27 cellular contexts compared by ENCODE assay signal in the genomic region with DNA sequence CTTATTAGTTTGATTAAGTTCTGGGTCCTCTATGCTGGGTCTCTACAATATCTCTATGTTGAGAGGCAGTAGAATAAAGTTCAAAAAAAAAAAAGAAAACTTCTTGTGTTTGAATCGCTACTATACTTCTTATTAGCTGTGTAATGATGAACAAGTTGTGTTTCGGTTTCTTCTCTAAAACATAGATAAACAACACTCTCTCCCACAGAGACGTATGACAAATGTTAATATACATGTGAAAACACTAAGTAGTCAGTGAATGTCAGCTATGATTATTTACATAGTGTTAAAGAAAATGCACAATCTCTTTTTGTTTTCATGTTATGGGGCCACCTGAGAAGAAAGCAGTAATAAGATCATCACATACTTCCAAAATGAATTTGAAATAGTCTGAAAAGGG. TPM values are rescaled to one million over a fixed set of nuclear protein-coding genes. Genes with fewer than 3 reads are reported as not detected.
DNase-seq lines count a peak whose midpoint lies in the region; ATAC-seq, FAIRE-seq and TF ChIP-seq lines count a peak whose summit lies in the region.
"Had no signal": no experiment of that assay in that cellular context is flagged by ENCODE, and none has a peak within 500 bp of the region (broad histone marks: within the 10 kb centered on the region; RNA-seq: fewer than 3 reads in every experiment).

No MANE protein-coding gene starts in this region.

- H3K4me3 Mint-ChIP-seq in IgD-negative memory B cell: peak overlapping the region in 2 of 4 donors; percentile 33 to 85
- no peak overlapping the region for H3K4me3 Mint-ChIP-seq in endodermal cell
- H3K4me3 Mint-ChIP-seq: activated naive CD8-positive, alpha-beta T cell treated with anti-CD3 and anti-CD28 coated beads, Interleukin-2, amount 10 ng/mL, durations not matched to agents 7 days and 5 days; T-helper 2 cell treated with Interferon-gamma antibody and Interleukin-4, amounts not matched to agents 5 μg/mL and 100 μg/mL, for 36 hours had no signal

- intact Hi-C loops in A673 (cut with micrococcal nuclease; ENCODE audit: unreplicated experiment): no loop called here
- intact Hi-C loops in left lung (cut with DNase I): no loop called here

- no peak for TF ChIP-seq EP300 in upper lobe of left lung (IDR thresholded peaks at IDR 0.05)

- no CpG with 5 or more reads among the region's 3 CpGs for WGBS in endodermal cell (ENCODE audit: insufficient coverage in 1 of 2, insufficient read length in 1 of 2), 2 experiments
- 81% methylated on average over 3 of the region's 3 CpGs for WGBS in upper lobe of left lung, 2 donors

- CTCF ChIA-PET in A673 (lab: Charles Lee): no interaction called here

- H3K9ac ChIP-seq in endodermal cell (ENCODE audit: extremely low read depth, low read length, poor library complexity, severe bottlenecking): no peak overlapping the region
- H3K9ac ChIP-seq: GM23248 had no signal

- H3K36me3 Mint-ChIP-seq in IgD-negative memory B cell (no peaks in the 10 kb centered on the region), endodermal cell (ENCODE audit: low read depth) (no peaks in the 10 kb centered on the region)

- POLR2A ChIA-PET in A673 (lab: Charles Lee; ENCODE audit: low non-redundant PET): interaction anchor here (0.6 to 0.7 kb wide), 2 partner anchors 43 to 79 kb away, joined by 3 to 8 read pairs; no protein-coding TSS in a partner anchor

- TF ChIP-seq POLR2A in GM12892 (IDR thresholded peaks at IDR 0.05; ENCODE audit: low read depth, low read length) (no peak), upper lobe of left lung (IDR thresholded peaks at IDR 0.05) (no peak)

- TF ChIP-seq CTCF in A673 (conservative IDR thresholded peaks at IDR 0.05; ENCODE audit: low read depth, low read length): no peak
- TF ChIP-seq CTCF in endodermal cell (conservative IDR thresholded peaks at IDR 0.05): no peak
- no peak for TF ChIP-seq CTCF in left lung (IDR thresholded peaks at IDR 0.05)
- no peak for TF ChIP-seq CTCF in upper lobe of left lung (IDR thresholded peaks at IDR 0.05)

- no peak for DNase-seq in A673 (ENCODE audit: low spot score)
- no peak for DNase-seq in GM12892 (ENCODE audit: insufficient read length)
- DNase-seq in endodermal cell: no peak
- no peak for DNase-seq in NCI-H1417 (lab: John Stamatoyannopoulos, UW)
- no peak for DNase-seq in DMS 273 (lab: John Stamatoyannopoulos, UW; ENCODE audit: unreplicated experiment)
- DNase-seq in left lung: no peak
- no peak for DNase-seq in upper lobe of left lung
- DNase-seq: activated CD4-positive, alpha-beta T cell treated with anti-CD3 and anti-CD28 coated beads, Interleukin-2, amount 50 U/mL, for 48 hours; activated CD8-positive, alpha-beta memory T cell treated with anti-CD3 and anti-CD28 coated beads, Interleukin-2, amount 50 U/mL, for 48 hours; activated naive CD8-positive, alpha-beta T cell treated with anti-CD3 and anti-CD28 coated beads, Interleukin-2, amount 10 ng/mL, durations not matched to agents 7 days and 5 days; Caco-2; central memory CD4-positive, alpha-beta T cell; GM23248; head of caudate nucleus; MV-4-11; NCI-H1694 treated with DMSO at 0.1 percent for 48 hours; NCI-H526 treated with DMSO at 0.1 percent for 48 hours; retina; RPMI8226; stimulated activated CD4-positive, alpha-beta T cell treated with anti-CD3 and anti-CD28 coated beads, Interleukin-2, amount 100 ng/mL, for 24 hours; WERI-Rb-1 had no signal

- no peak for ATAC-seq in left lung
- ATAC-seq in upper lobe of left lung (ENCODE audit: low FRiP score in 2 of 2): no peak
- ATAC-seq: A549 had no signal

- BruUV-seq in A673 (replicated peaks; lab: Mats Ljungman, UMichigan): no TSS peak

- H3K4me1 Mint-ChIP-seq in IgD-negative memory B cell (peaks cover 41 to 55% (median 51%) of the 10 kb centered on the region in 3 donors), endodermal cell (peaks cover 25% of the 10 kb centered on the region)

- H3K9me3 Mint-ChIP-seq in IgD-negative memory B cell (no peaks in the 10 kb centered on the region), endodermal cell (no peaks in the 10 kb centered on the region)
- H3K9me3 Mint-ChIP-seq: activated naive CD8-positive, alpha-beta T cell treated with anti-CD3 and anti-CD28 coated beads, Interleukin-2, amount 10 ng/mL, durations not matched to agents 7 days and 5 days; T-helper 2 cell treated with Interferon-gamma antibody and Interleukin-4, amounts not matched to agents 5 μg/mL and 100 μg/mL, for 36 hours had no signal

- H3K4me3 ChIP-seq in A673 (ENCODE audit: low read depth, low read length, poor library complexity, severe bottlenecking): no peak overlapping the region
- H3K4me3 ChIP-seq in endodermal cell (ENCODE audit: low read length): no peak overlapping the region
- no peak overlapping the region for H3K4me3 ChIP-seq in left lung
- H3K4me3 ChIP-seq in upper lobe of left lung: no peak overlapping the region
- H3K4me3 ChIP-seq: A549, GM23248, smooth muscle cell, suprapubic skin had no signal

- FAIRE-seq in GM12892 (lab: Jason Lieb, UNC): peak; percentile 33
- FAIRE-seq: A549, HTR-8/SVneo had no signal

- peak overlapping the region; percentile 19 for H3K27ac ChIP-seq in A673 (ENCODE audit: low read depth, low read length, poor library complexity, severe bottlenecking)
- H3K27ac ChIP-seq in endodermal cell (ENCODE audit: low read depth, low read length): no peak overlapping the region
- H3K27ac ChIP-seq in left lung: no peak overlapping the region
- H3K27ac ChIP-seq in upper lobe of left lung: peak overlapping the region in 1 of 4 donors; percentile 10
- H3K27ac ChIP-seq: A549, GM23248, suprapubic skin, WERI-Rb-1 had no signal

- H3K4me1 ChIP-seq in A673 (ENCODE audit: insufficient read depth, low read length, poor library complexity, severe bottlenecking) (peaks cover 20% of the 10 kb centered on the region), endodermal cell (ENCODE audit: control insufficient read depth, insufficient read depth, low read length) (no peaks in the 10 kb centered on the region), left lung (peaks cover 0 to 44% of the 10 kb centered on the region in 2 donors), upper lobe of left lung (peaks cover 0 to 26% (median 7%) of the 10 kb centered on the region in 4 donors)
- H3K4me1 ChIP-seq: A549, Caco-2 had no signal

- peak overlapping the region; percentile 3 to 28 (median 20) for H3K27ac Mint-ChIP-seq in IgD-negative memory B cell
- H3K27ac Mint-ChIP-seq in endodermal cell: peak overlapping the region; percentile 15
- H3K27ac Mint-ChIP-seq: activated naive CD8-positive, alpha-beta T cell treated with anti-CD3 and anti-CD28 coated beads, Interleukin-2, amount 10 ng/mL, durations not matched to agents 7 days and 5 days; T-helper 2 cell treated with Interferon-gamma antibody and Interleukin-4, amounts not matched to agents 5 μg/mL and 100 μg/mL, for 36 hours had no signal

- H3K27me3 Mint-ChIP-seq in IgD-negative memory B cell: no peaks in the 10 kb centered on the region
- H3K27me3 Mint-ChIP-seq in endodermal cell (ENCODE audit: insufficient read depth): no peaks in the 10 kb centered on the region
- H3K27me3 Mint-ChIP-seq: activated naive CD8-positive, alpha-beta T cell treated with anti-CD3 and anti-CD28 coated beads, Interleukin-2, amount 10 ng/mL, durations not matched to agents 7 days and 5 days had no signal

- no peaks in the 10 kb centered on the region for H3K27me3 ChIP-seq in A673 (replicated peaks; ENCODE audit: insufficient read depth, low read depth, low read length, poor library complexity)
- no peaks in the 10 kb centered on the region for H3K27me3 ChIP-seq in endodermal cell (ENCODE audit: control insufficient read depth, insufficient read depth, low read length, poor library complexity, severe bottlenecking)
- no peaks in the 10 kb centered on the region for H3K27me3 ChIP-seq in left lung
- H3K27me3 ChIP-seq in upper lobe of left lung: no peaks in the 10 kb centered on the region
- H3K27me3 ChIP-seq: suprapubic skin had no signal

- H3K36me3 ChIP-seq in A673 (ENCODE audit: insufficient read depth, low read length, poor library complexity, severe bottlenecking) (no peaks in the 10 kb centered on the region), endodermal cell (ENCODE audit: control insufficient read depth, insufficient read depth, low read length) (no peaks in the 10 kb centered on the region), left lung (no peaks in the 10 kb centered on the region), upper lobe of left lung (no peaks in the 10 kb centered on the region)
- H3K36me3 ChIP-seq: suprapubic skin, WERI-Rb-1 had no signal

- H3K9me3 ChIP-seq in A673 (ENCODE audit: low read depth, low read length, poor library complexity, severe bottlenecking) (no peaks in the 10 kb centered on the region), endodermal cell (ENCODE audit: control insufficient read depth, low read length) (no peaks in the 10 kb centered on the region), left lung (no peaks in the 10 kb centered on the region), upper lobe of left lung (no peaks in the 10 kb centered on the region)
- H3K9me3 ChIP-seq: A549, Caco-2, suprapubic skin had no signal

RNA-seq across cellular contexts. Expression of a gene that starts 45.3 kb away (rescaled TPM):
- 45.5 and 47.4 TPM in 2 replicates for total RNA-seq in A673 (2021)
- polyA plus RNA-seq in GM12892 (2012; ENCODE audit: missing spikeins): 29.8 TPM
- 71.3 TPM for polyA plus RNA-seq in IgD-negative memory B cell
- 10 to 100 TPM; 61.9 to 70.5 TPM for total RNA-seq in endodermal cell
- polyA plus RNA-seq in endodermal cell (2013, experiment 1 of 2): 30.6 TPM
- 30.1 TPM for polyA plus RNA-seq in endodermal cell (2013, experiment 2 of 2)
- 10 to 100 TPM; 44.7 to 78.7 TPM for total RNA-seq in left lung
- 10 to 100 TPM; 30.6 to 75.2 (median 52.3) TPM for total RNA-seq in upper lobe of left lung
